ENCODE assay signal across 1 cellular context in the genomic region with DNA sequence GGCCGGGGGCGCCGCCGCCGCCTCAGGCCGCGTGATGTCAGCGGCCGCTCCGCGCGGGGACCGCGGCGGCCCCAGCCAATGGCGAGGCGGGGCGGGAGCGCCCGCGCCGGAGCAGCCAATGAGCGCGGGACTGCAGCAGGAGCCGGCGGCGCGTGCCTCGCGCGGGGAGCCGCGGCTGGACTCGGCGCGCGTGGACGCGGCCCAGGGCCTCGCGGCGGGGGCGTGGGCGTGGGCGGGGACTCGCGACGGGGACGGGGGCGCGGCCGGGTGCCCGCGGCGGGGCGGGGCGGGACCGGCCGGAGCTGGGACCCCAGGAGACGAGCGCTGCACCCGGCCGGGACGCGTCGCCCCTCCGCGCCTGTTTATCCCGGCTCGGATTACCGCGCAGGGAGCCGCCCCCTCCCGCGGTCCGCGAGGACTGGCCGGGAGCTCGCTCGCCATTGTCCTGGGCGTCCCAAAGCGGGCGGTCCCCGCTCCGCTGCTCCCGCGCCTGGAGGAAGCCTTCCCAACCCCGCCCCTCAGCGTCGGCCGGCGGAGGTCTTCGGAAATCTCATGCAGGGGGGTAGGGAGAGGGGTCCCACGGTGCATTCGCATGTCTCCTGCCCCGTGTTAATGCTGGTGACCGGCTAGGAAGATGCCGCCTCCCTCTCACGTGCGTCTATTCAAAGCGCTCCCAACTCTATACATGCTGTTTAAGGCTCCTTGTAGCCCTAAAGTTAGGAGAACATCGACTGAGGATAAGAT.
TF ChIP-seq lines count a peak whose summit lies in the region.

A gene (minus strand): TSS at position 33 of the 744 bp plus-strand sequence. CDS start 253 bp downstream, outside the sequence.

TF ChIP-seq in K562, 482 proteins besides CTCF, POLR2A, EP300 and RAD21 (continued from another document and continues in another):
- 0 out of 2 replicates have a peak, but pooled peaks have one; percentile 65 for TF ChIP-seq KAT7 (CRISPR knock-in tag; IDR thresholded peaks at IDR 0.05; ENCODE audit: borderline replicate concordance)
- TF ChIP-seq MTF1 (CRISPR knock-in tag; IDR thresholded peaks at IDR 0.05; ENCODE audit: borderline replicate concordance) = no peak
- TF ChIP-seq ZNF165 (CRISPR knock-in tag; IDR thresholded peaks at IDR 0.05; ENCODE audit: borderline replicate concordance) = no peak
- TF ChIP-seq NFIC (IDR thresholded peaks at IDR 0.05) = no peak; the same call in 1 of the 2 replicates
- peak; percentile 70; the same call in 1 of the 2 replicates for TF ChIP-seq FOXP1 (CRISPR knock-in tag; IDR thresholded peaks at IDR 0.05)
- no peak for TF ChIP-seq TEAD1 (CRISPR knock-in tag; IDR thresholded peaks at IDR 0.05)
- peak; percentile 82 for TF ChIP-seq KDM5B (IDR thresholded peaks at IDR 0.05; ENCODE audit: insufficient replicate concordance, low read depth, low read length)
- TF ChIP-seq, protein P1, sequence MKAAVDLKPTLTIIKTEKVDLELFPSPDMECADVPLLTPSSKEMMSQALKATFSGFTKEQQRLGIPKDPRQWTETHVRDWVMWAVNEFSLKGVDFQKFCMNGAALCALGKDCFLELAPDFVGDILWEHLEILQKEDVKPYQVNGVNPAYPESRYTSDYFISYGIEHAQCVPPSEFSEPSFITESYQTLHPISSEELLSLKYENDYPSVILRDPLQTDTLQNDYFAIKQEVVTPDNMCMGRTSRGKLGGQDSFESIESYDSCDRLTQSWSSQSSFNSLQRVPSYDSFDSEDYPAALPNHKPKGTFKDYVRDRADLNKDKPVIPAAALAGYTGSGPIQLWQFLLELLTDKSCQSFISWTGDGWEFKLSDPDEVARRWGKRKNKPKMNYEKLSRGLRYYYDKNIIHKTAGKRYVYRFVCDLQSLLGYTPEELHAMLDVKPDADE (conservative IDR thresholded peaks at IDR 0.05; ENCODE audit: control insufficient read depth, low read depth, low read length) = 0 out of 2 replicates have a peak, but pooled peaks have one; percentile 32
- TF ChIP-seq, protein P2, sequence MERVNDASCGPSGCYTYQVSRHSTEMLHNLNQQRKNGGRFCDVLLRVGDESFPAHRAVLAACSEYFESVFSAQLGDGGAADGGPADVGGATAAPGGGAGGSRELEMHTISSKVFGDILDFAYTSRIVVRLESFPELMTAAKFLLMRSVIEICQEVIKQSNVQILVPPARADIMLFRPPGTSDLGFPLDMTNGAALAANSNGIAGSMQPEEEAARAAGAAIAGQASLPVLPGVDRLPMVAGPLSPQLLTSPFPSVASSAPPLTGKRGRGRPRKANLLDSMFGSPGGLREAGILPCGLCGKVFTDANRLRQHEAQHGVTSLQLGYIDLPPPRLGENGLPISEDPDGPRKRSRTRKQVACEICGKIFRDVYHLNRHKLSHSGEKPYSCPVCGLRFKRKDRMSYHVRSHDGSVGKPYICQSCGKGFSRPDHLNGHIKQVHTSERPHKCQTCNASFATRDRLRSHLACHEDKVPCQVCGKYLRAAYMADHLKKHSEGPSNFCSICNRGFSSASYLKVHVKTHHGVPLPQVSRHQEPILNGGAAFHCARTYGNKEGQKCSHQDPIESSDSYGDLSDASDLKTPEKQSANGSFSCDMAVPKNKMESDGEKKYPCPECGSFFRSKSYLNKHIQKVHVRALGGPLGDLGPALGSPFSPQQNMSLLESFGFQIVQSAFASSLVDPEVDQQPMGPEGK (CRISPR knock-in tag; IDR thresholded peaks at IDR 0.05; ENCODE audit: borderline replicate concordance) = no peak
- no peak for TF ChIP-seq CHCHD3 (CRISPR knock-in tag; IDR thresholded peaks at IDR 0.05)
- TF ChIP-seq, protein P3, sequence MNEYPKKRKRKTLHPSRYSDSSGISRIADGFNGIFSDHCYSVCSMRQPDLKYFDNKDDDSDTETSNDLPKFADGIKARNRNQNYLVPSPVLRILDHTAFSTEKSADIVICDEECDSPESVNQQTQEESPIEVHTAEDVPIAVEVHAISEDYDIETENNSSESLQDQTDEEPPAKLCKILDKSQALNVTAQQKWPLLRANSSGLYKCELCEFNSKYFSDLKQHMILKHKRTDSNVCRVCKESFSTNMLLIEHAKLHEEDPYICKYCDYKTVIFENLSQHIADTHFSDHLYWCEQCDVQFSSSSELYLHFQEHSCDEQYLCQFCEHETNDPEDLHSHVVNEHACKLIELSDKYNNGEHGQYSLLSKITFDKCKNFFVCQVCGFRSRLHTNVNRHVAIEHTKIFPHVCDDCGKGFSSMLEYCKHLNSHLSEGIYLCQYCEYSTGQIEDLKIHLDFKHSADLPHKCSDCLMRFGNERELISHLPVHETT (CRISPR knock-in tag; conservative IDR thresholded peaks at IDR 0.05 in 1 of 2, IDR thresholded peaks at IDR 0.05 in 1 of 2) = 0 out of 4 replicates have a peak, but pooled peaks of 1 of the 2 experiments have one; percentile 1
- TF ChIP-seq SMC3 (conservative IDR thresholded peaks at IDR 0.05; ENCODE audit: insufficient read depth, low read depth, low read length) = no peak
- TF ChIP-seq, protein P4, sequence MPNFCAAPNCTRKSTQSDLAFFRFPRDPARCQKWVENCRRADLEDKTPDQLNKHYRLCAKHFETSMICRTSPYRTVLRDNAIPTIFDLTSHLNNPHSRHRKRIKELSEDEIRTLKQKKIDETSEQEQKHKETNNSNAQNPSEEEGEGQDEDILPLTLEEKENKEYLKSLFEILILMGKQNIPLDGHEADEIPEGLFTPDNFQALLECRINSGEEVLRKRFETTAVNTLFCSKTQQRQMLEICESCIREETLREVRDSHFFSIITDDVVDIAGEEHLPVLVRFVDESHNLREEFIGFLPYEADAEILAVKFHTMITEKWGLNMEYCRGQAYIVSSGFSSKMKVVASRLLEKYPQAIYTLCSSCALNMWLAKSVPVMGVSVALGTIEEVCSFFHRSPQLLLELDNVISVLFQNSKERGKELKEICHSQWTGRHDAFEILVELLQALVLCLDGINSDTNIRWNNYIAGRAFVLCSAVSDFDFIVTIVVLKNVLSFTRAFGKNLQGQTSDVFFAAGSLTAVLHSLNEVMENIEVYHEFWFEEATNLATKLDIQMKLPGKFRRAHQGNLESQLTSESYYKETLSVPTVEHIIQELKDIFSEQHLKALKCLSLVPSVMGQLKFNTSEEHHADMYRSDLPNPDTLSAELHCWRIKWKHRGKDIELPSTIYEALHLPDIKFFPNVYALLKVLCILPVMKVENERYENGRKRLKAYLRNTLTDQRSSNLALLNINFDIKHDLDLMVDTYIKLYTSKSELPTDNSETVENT (CRISPR knock-in tag; IDR thresholded peaks at IDR 0.05) = peak; percentile 74
- TF ChIP-seq, protein P5, sequence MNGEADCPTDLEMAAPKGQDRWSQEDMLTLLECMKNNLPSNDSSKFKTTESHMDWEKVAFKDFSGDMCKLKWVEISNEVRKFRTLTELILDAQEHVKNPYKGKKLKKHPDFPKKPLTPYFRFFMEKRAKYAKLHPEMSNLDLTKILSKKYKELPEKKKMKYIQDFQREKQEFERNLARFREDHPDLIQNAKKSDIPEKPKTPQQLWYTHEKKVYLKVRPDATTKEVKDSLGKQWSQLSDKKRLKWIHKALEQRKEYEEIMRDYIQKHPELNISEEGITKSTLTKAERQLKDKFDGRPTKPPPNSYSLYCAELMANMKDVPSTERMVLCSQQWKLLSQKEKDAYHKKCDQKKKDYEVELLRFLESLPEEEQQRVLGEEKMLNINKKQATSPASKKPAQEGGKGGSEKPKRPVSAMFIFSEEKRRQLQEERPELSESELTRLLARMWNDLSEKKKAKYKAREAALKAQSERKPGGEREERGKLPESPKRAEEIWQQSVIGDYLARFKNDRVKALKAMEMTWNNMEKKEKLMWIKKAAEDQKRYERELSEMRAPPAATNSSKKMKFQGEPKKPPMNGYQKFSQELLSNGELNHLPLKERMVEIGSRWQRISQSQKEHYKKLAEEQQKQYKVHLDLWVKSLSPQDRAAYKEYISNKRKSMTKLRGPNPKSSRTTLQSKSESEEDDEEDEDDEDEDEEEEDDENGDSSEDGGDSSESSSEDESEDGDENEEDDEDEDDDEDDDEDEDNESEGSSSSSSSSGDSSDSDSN (IDR thresholded peaks at IDR 0.05; ENCODE audit: borderline replicate concordance in 1 of 2, low read depth in 2 of 2, low read length in 2 of 2) = peak; percentile 70 to 79; a peak in 3 of 4 replicates
- TF ChIP-seq HMGN3 (IDR thresholded peaks at IDR 0.05; ENCODE audit: borderline replicate concordance, extremely low read depth, insufficient read length, low read depth, low read length) = no peak
- TF ChIP-seq SUPT5H (IDR thresholded peaks at IDR 0.05) = peak; percentile 71
- TF ChIP-seq NONO (IDR thresholded peaks at IDR 0.05; ENCODE audit: low read depth in 2 of 2, low read length in 1 of 2) = no peak
- TF ChIP-seq TBP (optimal IDR thresholded peaks at IDR 0.05; ENCODE audit: low read depth, low read length) = peak; percentile 70
- TF ChIP-seq MECOM (CRISPR knock-in tag; IDR thresholded peaks at IDR 0.05) = no peak
- TF ChIP-seq ZNF274 (IDR thresholded peaks at IDR 0.05; ENCODE audit: borderline replicate concordance, low read depth, low read length) = no peak
- TF ChIP-seq NFXL1 (CRISPR knock-in tag; IDR thresholded peaks at IDR 0.05) = no peak
- no peak for TF ChIP-seq LARP7 (IDR thresholded peaks at IDR 0.05)
- TF ChIP-seq MEIS2 (IDR thresholded peaks at IDR 0.05; ENCODE audit: partially characterized antibody) = no peak
- TF ChIP-seq ATF1 (CRISPR knock-in tag; IDR thresholded peaks at IDR 0.05) = no peak
- no peak for TF ChIP-seq ATF1 (tag; IDR thresholded peaks at IDR 0.05)
- TF ChIP-seq, protein P6, sequence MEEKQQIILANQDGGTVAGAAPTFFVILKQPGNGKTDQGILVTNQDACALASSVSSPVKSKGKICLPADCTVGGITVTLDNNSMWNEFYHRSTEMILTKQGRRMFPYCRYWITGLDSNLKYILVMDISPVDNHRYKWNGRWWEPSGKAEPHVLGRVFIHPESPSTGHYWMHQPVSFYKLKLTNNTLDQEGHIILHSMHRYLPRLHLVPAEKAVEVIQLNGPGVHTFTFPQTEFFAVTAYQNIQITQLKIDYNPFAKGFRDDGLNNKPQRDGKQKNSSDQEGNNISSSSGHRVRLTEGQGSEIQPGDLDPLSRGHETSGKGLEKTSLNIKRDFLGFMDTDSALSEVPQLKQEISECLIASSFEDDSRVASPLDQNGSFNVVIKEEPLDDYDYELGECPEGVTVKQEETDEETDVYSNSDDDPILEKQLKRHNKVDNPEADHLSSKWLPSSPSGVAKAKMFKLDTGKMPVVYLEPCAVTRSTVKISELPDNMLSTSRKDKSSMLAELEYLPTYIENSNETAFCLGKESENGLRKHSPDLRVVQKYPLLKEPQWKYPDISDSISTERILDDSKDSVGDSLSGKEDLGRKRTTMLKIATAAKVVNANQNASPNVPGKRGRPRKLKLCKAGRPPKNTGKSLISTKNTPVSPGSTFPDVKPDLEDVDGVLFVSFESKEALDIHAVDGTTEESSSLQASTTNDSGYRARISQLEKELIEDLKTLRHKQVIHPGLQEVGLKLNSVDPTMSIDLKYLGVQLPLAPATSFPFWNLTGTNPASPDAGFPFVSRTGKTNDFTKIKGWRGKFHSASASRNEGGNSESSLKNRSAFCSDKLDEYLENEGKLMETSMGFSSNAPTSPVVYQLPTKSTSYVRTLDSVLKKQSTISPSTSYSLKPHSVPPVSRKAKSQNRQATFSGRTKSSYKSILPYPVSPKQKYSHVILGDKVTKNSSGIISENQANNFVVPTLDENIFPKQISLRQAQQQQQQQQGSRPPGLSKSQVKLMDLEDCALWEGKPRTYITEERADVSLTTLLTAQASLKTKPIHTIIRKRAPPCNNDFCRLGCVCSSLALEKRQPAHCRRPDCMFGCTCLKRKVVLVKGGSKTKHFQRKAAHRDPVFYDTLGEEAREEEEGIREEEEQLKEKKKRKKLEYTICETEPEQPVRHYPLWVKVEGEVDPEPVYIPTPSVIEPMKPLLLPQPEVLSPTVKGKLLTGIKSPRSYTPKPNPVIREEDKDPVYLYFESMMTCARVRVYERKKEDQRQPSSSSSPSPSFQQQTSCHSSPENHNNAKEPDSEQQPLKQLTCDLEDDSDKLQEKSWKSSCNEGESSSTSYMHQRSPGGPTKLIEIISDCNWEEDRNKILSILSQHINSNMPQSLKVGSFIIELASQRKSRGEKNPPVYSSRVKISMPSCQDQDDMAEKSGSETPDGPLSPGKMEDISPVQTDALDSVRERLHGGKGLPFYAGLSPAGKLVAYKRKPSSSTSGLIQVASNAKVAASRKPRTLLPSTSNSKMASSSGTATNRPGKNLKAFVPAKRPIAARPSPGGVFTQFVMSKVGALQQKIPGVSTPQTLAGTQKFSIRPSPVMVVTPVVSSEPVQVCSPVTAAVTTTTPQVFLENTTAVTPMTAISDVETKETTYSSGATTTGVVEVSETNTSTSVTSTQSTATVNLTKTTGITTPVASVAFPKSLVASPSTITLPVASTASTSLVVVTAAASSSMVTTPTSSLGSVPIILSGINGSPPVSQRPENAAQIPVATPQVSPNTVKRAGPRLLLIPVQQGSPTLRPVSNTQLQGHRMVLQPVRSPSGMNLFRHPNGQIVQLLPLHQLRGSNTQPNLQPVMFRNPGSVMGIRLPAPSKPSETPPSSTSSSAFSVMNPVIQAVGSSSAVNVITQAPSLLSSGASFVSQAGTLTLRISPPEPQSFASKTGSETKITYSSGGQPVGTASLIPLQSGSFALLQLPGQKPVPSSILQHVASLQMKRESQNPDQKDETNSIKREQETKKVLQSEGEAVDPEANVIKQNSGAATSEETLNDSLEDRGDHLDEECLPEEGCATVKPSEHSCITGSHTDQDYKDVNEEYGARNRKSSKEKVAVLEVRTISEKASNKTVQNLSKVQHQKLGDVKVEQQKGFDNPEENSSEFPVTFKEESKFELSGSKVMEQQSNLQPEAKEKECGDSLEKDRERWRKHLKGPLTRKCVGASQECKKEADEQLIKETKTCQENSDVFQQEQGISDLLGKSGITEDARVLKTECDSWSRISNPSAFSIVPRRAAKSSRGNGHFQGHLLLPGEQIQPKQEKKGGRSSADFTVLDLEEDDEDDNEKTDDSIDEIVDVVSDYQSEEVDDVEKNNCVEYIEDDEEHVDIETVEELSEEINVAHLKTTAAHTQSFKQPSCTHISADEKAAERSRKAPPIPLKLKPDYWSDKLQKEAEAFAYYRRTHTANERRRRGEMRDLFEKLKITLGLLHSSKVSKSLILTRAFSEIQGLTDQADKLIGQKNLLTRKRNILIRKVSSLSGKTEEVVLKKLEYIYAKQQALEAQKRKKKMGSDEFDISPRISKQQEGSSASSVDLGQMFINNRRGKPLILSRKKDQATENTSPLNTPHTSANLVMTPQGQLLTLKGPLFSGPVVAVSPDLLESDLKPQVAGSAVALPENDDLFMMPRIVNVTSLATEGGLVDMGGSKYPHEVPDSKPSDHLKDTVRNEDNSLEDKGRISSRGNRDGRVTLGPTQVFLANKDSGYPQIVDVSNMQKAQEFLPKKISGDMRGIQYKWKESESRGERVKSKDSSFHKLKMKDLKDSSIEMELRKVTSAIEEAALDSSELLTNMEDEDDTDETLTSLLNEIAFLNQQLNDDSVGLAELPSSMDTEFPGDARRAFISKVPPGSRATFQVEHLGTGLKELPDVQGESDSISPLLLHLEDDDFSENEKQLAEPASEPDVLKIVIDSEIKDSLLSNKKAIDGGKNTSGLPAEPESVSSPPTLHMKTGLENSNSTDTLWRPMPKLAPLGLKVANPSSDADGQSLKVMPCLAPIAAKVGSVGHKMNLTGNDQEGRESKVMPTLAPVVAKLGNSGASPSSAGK (IDR thresholded peaks at IDR 0.05) = peak; percentile 83
- no peak for TF ChIP-seq MAFK (IDR thresholded peaks at IDR 0.05; ENCODE audit: low read length)
- TF ChIP-seq CBFA2T3 (IDR thresholded peaks at IDR 0.05) = no peak
- TF ChIP-seq SNRNP70 (optimal IDR thresholded peaks at IDR 0.05; ENCODE audit: low read depth, low read length) = no peak
- no peak for TF ChIP-seq SIN3B (IDR thresholded peaks at IDR 0.05; ENCODE audit: low read depth)
- TF ChIP-seq CREB1 (IDR thresholded peaks at IDR 0.05) = 0 out of 2 replicates have a peak, but pooled peaks have one; percentile 18
- TF ChIP-seq CREB1 (CRISPR knock-in tag; IDR thresholded peaks at IDR 0.05) = no peak
- no peak for TF ChIP-seq ZNF699 (CRISPR knock-in tag; IDR thresholded peaks at IDR 0.05; ENCODE audit: insufficient replicate concordance)
